1 cellular context compared by ENCODE assay signal in the genomic region with DNA sequence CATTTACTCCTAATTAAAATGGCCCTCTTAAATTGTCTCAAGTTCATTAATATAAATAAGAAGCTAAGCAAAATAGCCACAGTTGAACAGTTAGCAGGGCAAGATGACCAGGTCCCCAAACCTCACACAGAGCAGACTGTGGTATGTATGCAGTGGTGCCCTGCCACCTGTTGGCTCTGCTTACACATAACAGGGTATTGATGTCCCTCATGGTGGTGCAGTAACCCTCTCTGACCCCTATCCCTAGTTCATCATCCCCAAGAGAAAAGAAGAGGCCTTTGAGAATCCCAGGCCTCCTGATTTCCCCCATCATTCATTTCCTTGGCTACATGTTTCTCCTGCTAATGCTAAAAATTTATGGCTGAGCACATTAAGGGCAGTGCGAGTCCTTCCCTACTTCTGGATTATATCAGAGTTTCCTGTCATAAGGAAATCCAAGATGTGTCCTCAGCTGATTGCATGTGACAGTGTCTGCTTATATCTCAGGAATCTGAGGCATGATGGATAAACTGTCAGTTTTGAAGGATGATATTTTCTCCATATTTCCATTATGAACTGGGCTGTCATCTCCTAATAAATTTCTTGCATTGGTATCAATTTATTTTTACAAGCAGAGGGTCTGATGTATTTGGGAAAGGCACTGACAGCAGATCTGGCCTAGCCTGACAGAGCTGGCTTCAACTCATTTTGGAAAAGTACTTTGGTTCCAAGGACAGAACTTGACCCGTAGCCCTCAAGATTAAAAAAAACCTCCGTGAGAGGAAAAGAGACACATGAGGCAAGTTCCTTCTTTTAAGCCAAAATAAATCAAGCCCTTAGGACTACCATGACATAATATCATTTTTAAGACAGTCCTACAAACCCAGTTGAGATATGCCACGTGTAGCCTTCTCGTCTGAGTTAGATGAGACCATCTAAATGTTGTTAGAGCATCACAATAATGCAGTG.
TF ChIP-seq lines count a peak whose summit lies in the region.

No MANE protein-coding gene starts in this region.

TF ChIP-seq in HCT116, 20 proteins besides CTCF, POLR2A, EP300 and RAD21 (continued from another document):
- TF ChIP-seq, protein P1, sequence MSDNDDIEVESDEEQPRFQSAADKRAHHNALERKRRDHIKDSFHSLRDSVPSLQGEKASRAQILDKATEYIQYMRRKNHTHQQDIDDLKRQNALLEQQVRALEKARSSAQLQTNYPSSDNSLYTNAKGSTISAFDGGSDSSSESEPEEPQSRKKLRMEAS (IDR thresholded peaks at IDR 0.05): no peak
- TF ChIP-seq EZH2phosphoT487 (IDR thresholded peaks at IDR 0.05; ENCODE audit: borderline replicate concordance) (no peak), ZFX (IDR thresholded peaks at IDR 0.05) (no peak), SP1 (IDR thresholded peaks at IDR 0.05; ENCODE audit: low read depth) (no peak)
- TF ChIP-seq, protein P2, sequence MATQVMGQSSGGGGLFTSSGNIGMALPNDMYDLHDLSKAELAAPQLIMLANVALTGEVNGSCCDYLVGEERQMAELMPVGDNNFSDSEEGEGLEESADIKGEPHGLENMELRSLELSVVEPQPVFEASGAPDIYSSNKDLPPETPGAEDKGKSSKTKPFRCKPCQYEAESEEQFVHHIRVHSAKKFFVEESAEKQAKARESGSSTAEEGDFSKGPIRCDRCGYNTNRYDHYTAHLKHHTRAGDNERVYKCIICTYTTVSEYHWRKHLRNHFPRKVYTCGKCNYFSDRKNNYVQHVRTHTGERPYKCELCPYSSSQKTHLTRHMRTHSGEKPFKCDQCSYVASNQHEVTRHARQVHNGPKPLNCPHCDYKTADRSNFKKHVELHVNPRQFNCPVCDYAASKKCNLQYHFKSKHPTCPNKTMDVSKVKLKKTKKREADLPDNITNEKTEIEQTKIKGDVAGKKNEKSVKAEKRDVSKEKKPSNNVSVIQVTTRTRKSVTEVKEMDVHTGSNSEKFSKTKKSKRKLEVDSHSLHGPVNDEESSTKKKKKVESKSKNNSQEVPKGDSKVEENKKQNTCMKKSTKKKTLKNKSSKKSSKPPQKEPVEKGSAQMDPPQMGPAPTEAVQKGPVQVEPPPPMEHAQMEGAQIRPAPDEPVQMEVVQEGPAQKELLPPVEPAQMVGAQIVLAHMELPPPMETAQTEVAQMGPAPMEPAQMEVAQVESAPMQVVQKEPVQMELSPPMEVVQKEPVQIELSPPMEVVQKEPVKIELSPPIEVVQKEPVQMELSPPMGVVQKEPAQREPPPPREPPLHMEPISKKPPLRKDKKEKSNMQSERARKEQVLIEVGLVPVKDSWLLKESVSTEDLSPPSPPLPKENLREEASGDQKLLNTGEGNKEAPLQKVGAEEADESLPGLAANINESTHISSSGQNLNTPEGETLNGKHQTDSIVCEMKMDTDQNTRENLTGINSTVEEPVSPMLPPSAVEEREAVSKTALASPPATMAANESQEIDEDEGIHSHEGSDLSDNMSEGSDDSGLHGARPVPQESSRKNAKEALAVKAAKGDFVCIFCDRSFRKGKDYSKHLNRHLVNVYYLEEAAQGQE (IDR thresholded peaks at IDR 0.05; ENCODE audit: low read depth): no peak
